8 cellular contexts compared by ENCODE assay signal in the genomic region with DNA sequence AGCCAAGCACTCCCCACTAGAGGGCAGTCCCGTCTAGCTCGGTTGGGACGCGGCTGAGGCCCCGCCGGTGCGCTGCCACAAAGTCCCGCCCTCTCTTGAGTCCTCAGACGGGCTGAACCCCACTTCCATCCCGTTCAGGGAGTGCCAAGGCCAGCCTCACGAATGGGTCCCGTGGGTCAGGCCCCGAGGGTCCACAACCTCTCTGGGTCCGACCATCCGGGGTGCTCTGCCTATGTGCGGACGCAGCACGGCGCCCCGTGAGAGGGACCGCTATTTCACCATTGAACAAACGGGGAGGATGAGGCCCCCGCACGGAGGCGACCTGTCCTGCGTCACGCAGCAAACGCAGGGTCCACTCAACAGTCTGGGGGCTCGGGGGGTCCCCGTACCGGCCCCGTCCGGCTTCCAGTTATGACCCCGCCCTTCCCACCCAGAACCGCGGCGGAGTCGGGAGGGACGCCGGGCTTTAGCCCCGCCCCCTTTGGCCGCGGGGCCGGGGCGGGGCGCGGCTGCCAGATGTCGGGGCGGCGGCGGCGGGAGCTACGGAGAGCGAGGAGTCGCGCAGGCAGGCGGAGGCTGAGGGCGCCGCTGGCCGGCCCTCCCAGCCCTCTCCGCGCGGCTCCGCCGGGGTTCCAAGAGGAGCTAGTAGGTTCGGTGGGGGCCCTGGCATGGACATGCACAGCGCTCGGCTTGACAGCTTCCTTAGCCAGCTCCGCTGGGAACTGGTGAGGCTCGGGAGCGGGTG. TPM values are rescaled to one million over a fixed set of nuclear protein-coding genes. Genes with fewer than 3 reads are reported as not detected.
A peak's percentile ranks its signal among the peaks of the same experiment; 100 is the strongest.
DNase-seq lines count a peak whose midpoint lies in the region; ATAC-seq and TF ChIP-seq lines count a peak whose summit lies in the region.

Gene INKA1 (plus strand): TSS at position 543 of the 745 bp plus-strand sequence. CDS start 132 bp downstream, at position 675.

- intact Hi-C loops in IMR-90 (cut with micrococcal nuclease), result loop anchor here (1.0 to 5.0 kb wide), 3 partner anchors 36 to 289 kb away; no protein-coding TSS in a partner anchor

- no peak within 1 kb of the TSS for H2BK15ac ChIP-seq in IMR-90 (ENCODE audit: low read depth, low read length)

- H3K4ac ChIP-seq in IMR-90 (ENCODE audit: low read depth, low read length), result peak within 1 kb of the TSS; percentile 86

- peaks cover 30% of the 10 kb centered on the region for H3K27me3 Mint-ChIP-seq in nephron progenitor cell (ENCODE audit: low read depth, poor library complexity)
- peaks cover 8% of the 10 kb centered on the region for H3K27me3 Mint-ChIP-seq in stimulated activated naive CD8-positive, alpha-beta T cell treated with anti-CD3 and anti-CD28 coated beads, Interleukin-15, Interleukin-2, amounts not matched to agents 100 ng/mL and 50 ng/mL, for 24 hours

- no TSS peak for BruUV-seq in IMR-90 (replicated peaks; lab: Mats Ljungman, UMichigan)

- H2AK5ac ChIP-seq in IMR-90 (ENCODE audit: low read depth, low read length), result peak within 1 kb of the TSS; percentile 10

- peak; percentile 93 for TF ChIP-seq RAD21 in IMR-90 (IDR thresholded peaks at IDR 0.05; ENCODE audit: low read length)

- peak within 1 kb of the TSS; percentile 97 for H3K23ac ChIP-seq in IMR-90 (ENCODE audit: low read depth, low read length)

- H2BK20ac ChIP-seq in IMR-90 (ENCODE audit: low read depth, low read length), result no peak within 1 kb of the TSS

- 0 out of 2 replicates have a peak within 1 kb of the TSS, but pooled peaks have one; percentile 21 for H4K5ac ChIP-seq in IMR-90 (ENCODE audit: low read depth, low read length)

- peak within 1 kb of the TSS; percentile 69; the same call in 1 of the 2 replicates for H3K18ac ChIP-seq in IMR-90 (ENCODE audit: low read depth, low read length)

- POLR2A ChIA-PET in IMR-90 (lab: Charles Lee; ENCODE audit: unreplicated experiment), result interaction anchor here (0.6 to 0.7 kb wide), 4 partner anchors 17 to 768 kb away, joined by 4 to 9 read pairs (median 8); partner anchors contain the start of gene IP6K1

- peak within 1 kb of the TSS; percentile 87 for H3K4me3 Mint-ChIP-seq in nephron progenitor cell
- H3K4me3 Mint-ChIP-seq in stimulated activated naive CD8-positive, alpha-beta T cell treated with anti-CD3 and anti-CD28 coated beads, Interleukin-15, Interleukin-2, amounts not matched to agents 100 ng/mL and 50 ng/mL, for 24 hours, result peak within 1 kb of the TSS; percentile 88

- H4K91ac ChIP-seq in IMR-90 (ENCODE audit: insufficient read depth, low read depth, low read length), result peak within 1 kb of the TSS; percentile 62; the same call in 1 of the 2 replicates

- peak within 1 kb of the TSS; percentile 98 for H3K4me2 ChIP-seq in IMR-90 (ENCODE audit: low read depth, low read length)

- no peaks in the 10 kb centered on the region; the same call in 1 of the 2 replicates for H3K36me3 ChIP-seq in IMR-90 (ENCODE audit: control insufficient read depth, insufficient read depth, low read length)

- peaks cover 11% of the 10 kb centered on the region; the same call in 1 of the 2 replicates for H3K9me1 ChIP-seq in IMR-90 (ENCODE audit: insufficient read depth, low read length)

- peak within 1 kb of the TSS; percentile 65 to 89; a peak in 3 of 4 replicates for H4K8ac ChIP-seq in IMR-90 (ENCODE audit: low read depth in 2 of 2, low read length in 2 of 2)

- peak within 1 kb of the TSS; percentile 99 for H2AFZ ChIP-seq in IMR-90 (replicated peaks; ENCODE audit: low read length, poor library complexity)

- H3K27ac ChIP-seq in IMR-90 (ENCODE audit: insufficient read depth, low read length), result peak within 1 kb of the TSS; percentile 81

- dilution Hi-C loops in IMR-90 (cut with HindIII; ENCODE audit: low sequenced_read_pairs, unreplicated experiment), result no loop called here

- H3K4me1 Mint-ChIP-seq in nephron progenitor cell, result peaks cover 59% of the 10 kb centered on the region
- peaks cover 43% of the 10 kb centered on the region for H3K4me1 Mint-ChIP-seq in stimulated activated naive CD8-positive, alpha-beta T cell treated with anti-CD3 and anti-CD28 coated beads, Interleukin-15, Interleukin-2, amounts not matched to agents 100 ng/mL and 50 ng/mL, for 24 hours (ENCODE audit: low read depth)

- no peaks in the 10 kb centered on the region for H4K20me1 ChIP-seq in IMR-90 (ENCODE audit: insufficient read depth, low read length)

- H3K27me3 ChIP-seq in IMR-90 (ENCODE audit: control insufficient read depth, insufficient read depth, low read length), result no peaks in the 10 kb centered on the region

- ATAC-seq in GM21515 (IDR thresholded peaks at IDR 0.05; ENCODE audit: unreplicated experiment) (peak; percentile 61), IMR-90 (ENCODE audit: low read depth) (peak; percentile 85)

- 0% methylated on average over 30 of the region's 71 CpGs; no CpG with 5 or more reads in 1 of the 2 experiments for WGBS in IMR-90 (ENCODE audit: extremely low coverage in 2 of 2, insufficient read length in 1 of 2), 2 experiments

- peaks cover 35% of the 10 kb centered on the region for H3K4me1 ChIP-seq in IMR-90 (ENCODE audit: control insufficient read depth, insufficient read depth, low read length)

- no peak for TF ChIP-seq POLR2A in IMR-90 (IDR thresholded peaks at IDR 0.05; ENCODE audit: low read depth, low read length)

- H2BK120ac ChIP-seq in IMR-90 (ENCODE audit: low read depth, low read length), result peak within 1 kb of the TSS; percentile 51

- TF ChIP-seq CTCF in IMR-90 (conservative IDR thresholded peaks at IDR 0.05; ENCODE audit: low read depth, low read length) (peak; percentile 90), fibroblast of the aortic adventitia (IDR thresholded peaks at IDR 0.05; ENCODE audit: insufficient read depth, low read length) (peak; percentile 86), nephron progenitor cell (IDR thresholded peaks at IDR 0.05) (peak; percentile 82)

- 0 out of 2 replicates have a peak within 1 kb of the TSS, but pooled peaks have one; percentile 14 for H3K56ac ChIP-seq in IMR-90 (ENCODE audit: extremely low read depth, insufficient read depth, low read length)

- no peaks in the 10 kb centered on the region for H3K9me3 Mint-ChIP-seq in nephron progenitor cell
- H3K9me3 Mint-ChIP-seq in stimulated activated naive CD8-positive, alpha-beta T cell treated with anti-CD3 and anti-CD28 coated beads, Interleukin-15, Interleukin-2, amounts not matched to agents 100 ng/mL and 50 ng/mL, for 24 hours, result no peaks in the 10 kb centered on the region

- CTCF ChIA-PET in IMR-90 (lab: Yijun Ruan, JAX), result interaction anchor here (0.6 to 4.6 kb wide), 9 partner anchors 12 to 102 kb away, joined by 3 to 33 read pairs (median 5); partner anchors contain the start of gene UBA7

- peak within 1 kb of the TSS; percentile 84 for H3K14ac ChIP-seq in IMR-90 (replicated peaks; ENCODE audit: low read depth, low read length)

- peak within 1 kb of the TSS; percentile 93 for H3K27ac Mint-ChIP-seq in nephron progenitor cell
- peak within 1 kb of the TSS; percentile 75 for H3K27ac Mint-ChIP-seq in stimulated activated naive CD8-positive, alpha-beta T cell treated with anti-CD3 and anti-CD28 coated beads, Interleukin-15, Interleukin-2, amounts not matched to agents 100 ng/mL and 50 ng/mL, for 24 hours

- H3K9ac ChIP-seq in IMR-90 (ENCODE audit: low read depth, low read length), result peak within 1 kb of the TSS; percentile 74

- peak within 1 kb of the TSS; percentile 73 for H2BK5ac ChIP-seq in IMR-90 (ENCODE audit: low read depth, low read length, poor library complexity, severe bottlenecking)

- H2AK9ac ChIP-seq in IMR-90 (replicated peaks; ENCODE audit: low read depth, low read length, poor library complexity), result peak within 1 kb of the TSS; percentile 93

- peaks cover 0 to 9% of the 10 kb centered on the region in 2 experiments; a peak in 1 of 4 replicates for H3K79me1 ChIP-seq in IMR-90 (ENCODE audit: low read depth in 1 of 2, low read length in 2 of 2)

- in situ Hi-C loops in IMR-90 (cut with MboI; ENCODE audit: low sequenced_read_pairs), result no loop called here

- H3K4me3 ChIP-seq in IMR-90 (ENCODE audit: insufficient read depth, low read depth, low read length) (peak within 1 kb of the TSS; percentile 79), fibroblast of the aortic adventitia (ENCODE audit: low read depth, low read length) (peak within 1 kb of the TSS; percentile 86)

- DNase-seq in DMS53 (lab: John Stamatoyannopoulos, UW), result peak; percentile 80
- peak; percentile 72 for DNase-seq in IMR-90
- peak; percentile 88 for DNase-seq in RKO (ENCODE audit: low spot score)
- peak; percentile 79 for DNase-seq in activated T-helper 9 cell treated with anti-CD3 and anti-CD28 coated beads, Interleukin-2, amount 50 U/mL, for 16 hours (ENCODE audit: low read depth)
- DNase-seq in fibroblast of the aortic adventitia (ENCODE audit: low read depth), result peak; percentile 77
- DNase-seq in nephron progenitor cell, result peak; percentile 88

- H3K36me3 Mint-ChIP-seq in nephron progenitor cell (ENCODE audit: low read depth), result no peaks in the 10 kb centered on the region
- no peaks in the 10 kb centered on the region for H3K36me3 Mint-ChIP-seq in stimulated activated naive CD8-positive, alpha-beta T cell treated with anti-CD3 and anti-CD28 coated beads, Interleukin-15, Interleukin-2, amounts not matched to agents 100 ng/mL and 50 ng/mL, for 24 hours (ENCODE audit: low read depth)

- H3K9me3 ChIP-seq in IMR-90 (ENCODE audit: control insufficient read depth, insufficient read depth, low read length), result no peaks in the 10 kb centered on the region

TF ChIP-seq in IMR-90, 13 proteins besides CTCF, POLR2A, EP300 and RAD21 (continues in another document):
- TF ChIP-seq FOS (IDR thresholded peaks at IDR 0.05; ENCODE audit: low read depth, low read length) (no peak), RCOR1 (IDR thresholded peaks at IDR 0.05; ENCODE audit: insufficient replicate concordance, low read length) (peak; percentile 52), CHD1 (IDR thresholded peaks at IDR 0.05; ENCODE audit: low read depth, low read length) (no peak), CEBPB (IDR thresholded peaks at IDR 0.05; ENCODE audit: low read depth, low read length) (no peak), MXI1 (IDR thresholded peaks at IDR 0.05; ENCODE audit: borderline replicate concordance, low read depth, low read length) (peak; percentile 85), SMC3 (IDR thresholded peaks at IDR 0.05; ENCODE audit: low read depth, low read length) (peak; percentile 69), BHLHE40 (IDR thresholded peaks at IDR 0.05; ENCODE audit: low read depth, low read length) (0 out of 2 replicates have a peak, but pooled peaks have one; percentile 28), NFE2L2 (IDR thresholded peaks at IDR 0.05; ENCODE audit: low read depth, low read length) (no peak)

RNA-seq across cellular contexts. Expression of gene INKA1, which starts in this region (rescaled TPM):
- 2.3 and 2.8 TPM in 2 replicates for total RNA-seq in IMR-90 (2012; rRNA removed)
- polyA plus RNA-seq in IMR-90 (2012; rRNA removed), result 4.5 and 5.4 TPM in 2 replicates
- polyA plus RNA-seq in IMR-90 (2012; cell fraction: cytosol; rRNA removed), result 3.7 and 5.2 TPM in 2 replicates
- 1.5 and 3.6 TPM in 2 replicates for polyA plus RNA-seq in IMR-90 (2012; cell fraction: nucleus; rRNA removed; ENCODE audit: low replicate concordance)
- total RNA-seq in fibroblast of the aortic adventitia (ENCODE audit: low replicate concordance), result 4.4 and 9.5 TPM in 2 replicates

Comparison
In these comparisons a context has a peak if more than half of its experiments do, and no peak if none do; other contexts are left out.
1. Peak in every context shown above with its lines: DNase-seq, ATAC-seq, H3K4me3 ChIP-seq and H3K27ac ChIP-seq.